In genomic region chr2:88632569-88632968, GRCh38 we compare ENCODE assay signal across 32 cellular contexts. TPM values are rescaled to one million over a fixed set of nuclear protein-coding genes. Genes with fewer than 3 reads are reported as not detected.
A peak's percentile ranks its signal among the peaks of the same experiment; 100 is the strongest.
DNase-seq lines count a peak whose midpoint lies in the region; ATAC-seq, FAIRE-seq and TF ChIP-seq lines count a peak whose summit lies in the region.
"Had no signal": no experiment of that assay in that cellular context is flagged by ENCODE, and none has a peak within 500 bp of the region (broad histone marks: within the 10 kb centered on the region; RNA-seq: fewer than 3 reads in every experiment).

No MANE protein-coding gene starts in this region.

- TF ChIP-seq EP300 in K562 (IDR thresholded peaks at IDR 0.05; ENCODE audit: low read length): no peak
- no peak for TF ChIP-seq EP300 in H1 (IDR thresholded peaks at IDR 0.05; ENCODE audit: borderline replicate concordance in 1 of 2, low read depth in 2 of 2, low read length in 2 of 2)

- H3K27me3 ChIP-seq in K562 (ENCODE audit: control insufficient read depth in 2 of 2, insufficient read depth in 2 of 2, low read length in 2 of 2) (no peaks in the 10 kb centered on the region), H1 (replicated peaks in 1 of 4; ENCODE audit: control insufficient read depth in 3 of 4, extremely low read depth in 1 of 4, insufficient read depth in 3 of 4, low read length in 3 of 4) (no peaks in the 10 kb centered on the region)
- no peaks in the 10 kb centered on the region for H3K27me3 ChIP-seq in CD8-positive, alpha-beta T cell (ENCODE audit: insufficient read depth, low read length)
- H3K27me3 ChIP-seq: BE2C, BLaER1 had no signal

- no peaks in the 10 kb centered on the region for H4K20me1 ChIP-seq in K562 (replicated peaks; ENCODE audit: control insufficient read depth, insufficient read depth, low read length)
- no peaks in the 10 kb centered on the region for H4K20me1 ChIP-seq in H1 (replicated peaks in 1 of 2; ENCODE audit: control insufficient read depth in 1 of 2, insufficient read depth in 2 of 2, low read length in 2 of 2)
- H4K20me1 ChIP-seq: BLaER1; BLaER1 treated with 17β-estradiol and CSF1 and Interleukin-3, amounts not matched to agents 10 nM and 100 nM had no signal

- H4K5ac ChIP-seq in H1 (ENCODE audit: insufficient read length, low read depth, low read length): no peak overlapping the region

- H2BK20ac ChIP-seq in H1 (ENCODE audit: low read length): peak overlapping the region; percentile 2; the same call in 1 of the 2 replicates

- H3K4ac ChIP-seq in H1 (replicated peaks; ENCODE audit: insufficient read length, low read depth, low read length): no peak overlapping the region

- H3K4me1 ChIP-seq in K562 (replicated peaks in 1 of 2; ENCODE audit: control insufficient read depth in 2 of 2, insufficient read depth in 2 of 2, low read length in 2 of 2) (peaks cover 7 to 13% of the 10 kb centered on the region in 2 experiments; a peak in 4 of 5 replicates), H1 (replicated peaks in 1 of 4; ENCODE audit: control insufficient read depth in 3 of 4, insufficient read depth in 4 of 4, low read length in 3 of 4) (peaks cover 5 to 28% (median 16%) of the 10 kb centered on the region in 4 experiments; a peak in 6 of 7 replicates)
- H3K4me1 ChIP-seq in CD8-positive, alpha-beta T cell (ENCODE audit: insufficient read depth, low read length): peaks cover 8% of the 10 kb centered on the region
- H3K4me1 ChIP-seq: BE2C had no signal

- H2AFZ ChIP-seq in K562 (ENCODE audit: low read depth, low read length) (no peak overlapping the region; the same call in 1 of the 2 replicates), H1 (ENCODE audit: low read length) (no peak overlapping the region)

- in situ Hi-C loops in K562 (cut with MboI): no loop called here

- intact Hi-C loops in K562 (cut with micrococcal nuclease): no loop called here
- intact Hi-C loops in CD8-positive, alpha-beta T cell (cut with DNase I, micrococcal nuclease): no loop called here

- H3K56ac ChIP-seq in H1 (replicated peaks; ENCODE audit: insufficient read length, low read depth, low read length): no peak overlapping the region

- no peaks in the 10 kb centered on the region for H3K27me3 Mint-ChIP-seq in activated T-cell treated with anti-CD3 and anti-CD28 coated beads, Interleukin-2, amount 50 U/mL, for 72 hours (ENCODE audit: low read depth)
- H3K27me3 Mint-ChIP-seq in CD8-positive, alpha-beta T cell (ENCODE audit: low read depth): no peaks in the 10 kb centered on the region
- H3K27me3 Mint-ChIP-seq: CD8-positive, alpha-beta memory T cell had no signal

- CTCF ChIA-PET in K562 (lab: Yijun Ruan, JAX; ENCODE audit: low intra/inter-chr PET ratio) (interaction anchor here (0.6 kb wide), 1 partner anchor 117 kb away, joined by 4 read pairs; no protein-coding TSS in a partner anchor), H1 (lab: Charles Lee; ENCODE audit: partially characterized antibody) (interaction anchor here (1.1 to 3.8 kb wide), 4 partner anchors 37 to 203 kb away, joined by 3 to 24 read pairs (median 4); no protein-coding TSS in a partner anchor)
- CTCF ChIA-PET in CD8-positive, alpha-beta T cell (lab: Charles Lee): no interaction called here

- H3K14ac ChIP-seq in H1 (ENCODE audit: insufficient read length): no peak overlapping the region

- peaks cover 5% of the 10 kb centered on the region; the same call in 1 of the 2 replicates for H3K23me2 ChIP-seq in H1 (ENCODE audit: low read depth, low read length)

- TF ChIP-seq POLR2A in K562 (conservative IDR thresholded peaks at IDR 0.05) (no peak), H1 (IDR thresholded peaks at IDR 0.05; ENCODE audit: control extremely low read depth in 1 of 2, low read depth in 2 of 2, low read length in 2 of 2) (no peak)

- no peak overlapping the region for H4K8ac ChIP-seq in H1 (ENCODE audit: extremely low read depth, insufficient read depth, low read length)

- no peak for TF ChIP-seq CTCF in K562 (IDR thresholded peaks at IDR 0.05 in 2 of 3, conservative IDR thresholded peaks at IDR 0.05 in 1 of 3; ENCODE audit: insufficient read depth in 2 of 3, low read depth in 1 of 3, low read length in 3 of 3)
- TF ChIP-seq CTCF in H1 (IDR thresholded peaks at IDR 0.05; ENCODE audit: control extremely low read depth in 1 of 3, insufficient read depth in 1 of 3, low read depth in 1 of 3, low read length in 3 of 3): no peak
- TF ChIP-seq CTCF in CD8-positive, alpha-beta T cell (IDR thresholded peaks at IDR 0.05): no peak

- H3K9me3 ChIP-seq in K562 (replicated peaks; ENCODE audit: control insufficient read depth, insufficient read depth, low read depth, low read length) (no peaks in the 10 kb centered on the region), H1 (ENCODE audit: insufficient read depth in 2 of 2, low read depth in 1 of 2, low read length in 1 of 2) (no peaks in the 10 kb centered on the region)
- no peaks in the 10 kb centered on the region for H3K9me3 ChIP-seq in CD8-positive, alpha-beta T cell (ENCODE audit: low read length)
- H3K9me3 ChIP-seq: A549, BE2C, BLaER1, Caco-2 had no signal

- 24% methylated on average over 1 of the region's 3 CpGs for WGBS in K562 (ENCODE audit: insufficient coverage, low coverage, missing lambda C conversion rate)
- WGBS in H1 (ENCODE audit: extremely low coverage in 1 of 2, insufficient coverage in 1 of 2, insufficient read length in 1 of 2, insufficient replicate concordance in 2 of 2, low coverage in 1 of 2, low lambda C conversion rate in 2 of 2, missing lambda C conversion rate in 1 of 2), 2 experiments: 92% methylated on average over 1 of the region's 3 CpGs; no CpG with 5 or more reads in 1 of the 2 experiments

- no peak overlapping the region for H3K27ac Mint-ChIP-seq in activated T-cell treated with anti-CD3 and anti-CD28 coated beads, Interleukin-2, amount 50 U/mL, for 72 hours
- H3K27ac Mint-ChIP-seq in CD8-positive, alpha-beta T cell: no peak overlapping the region
- H3K27ac Mint-ChIP-seq: B cell; CD4-positive, alpha-beta memory T cell; CD4-positive, alpha-beta T cell; CD4-positive, CD25-positive, alpha-beta regulatory T cell; CD8-positive, alpha-beta memory T cell had no signal

- H3K23ac ChIP-seq in H1 (ENCODE audit: insufficient read length): no peak overlapping the region

- no peak overlapping the region for H3K9ac ChIP-seq in K562 (ENCODE audit: insufficient read depth in 1 of 2, low read depth in 2 of 2, low read length in 2 of 2)
- no peak overlapping the region for H3K9ac ChIP-seq in H1 (replicated peaks in 1 of 4; ENCODE audit: extremely low read depth in 1 of 4, low read depth in 3 of 4, low read length in 3 of 4)
- H3K9ac ChIP-seq: BLaER1; BLaER1 treated with 17β-estradiol and CSF1 and Interleukin-3, amounts not matched to agents 10 nM and 100 nM had no signal

- H3K27ac ChIP-seq in K562 (ENCODE audit: extremely low read depth, low read depth, low read length): no peak overlapping the region
- no peak overlapping the region for H3K27ac ChIP-seq in H1 (ENCODE audit: low read depth, low read length)
- no peak overlapping the region for H3K27ac ChIP-seq in CD8-positive, alpha-beta T cell (ENCODE audit: low read depth, low read length)
- H3K27ac ChIP-seq: 22Rv1; A549; BLaER1; BLaER1 treated with 17β-estradiol and CSF1 and Interleukin-3, amounts not matched to agents 10 nM and 100 nM; C4-2B had no signal

- no peaks in the 10 kb centered on the region for H3K36me3 Mint-ChIP-seq in activated T-cell treated with anti-CD3 and anti-CD28 coated beads, Interleukin-2, amount 50 U/mL, for 72 hours (ENCODE audit: insufficient read depth in 2 of 2)
- H3K36me3 Mint-ChIP-seq in CD8-positive, alpha-beta T cell: no peaks in the 10 kb centered on the region
- H3K36me3 Mint-ChIP-seq: CD14-positive monocyte; CD4-positive, alpha-beta memory T cell; CD4-positive, CD25-positive, alpha-beta regulatory T cell; CD8-positive, alpha-beta memory T cell had no signal

- FAIRE-seq in K562 (lab: Jason Lieb, UNC): no peak
- FAIRE-seq in H1 (lab: Jason Lieb, UNC): no peak
- FAIRE-seq: A204.1, A549, D721Med had no signal

- no peaks in the 10 kb centered on the region for H3K79me1 ChIP-seq in H1 (ENCODE audit: low read depth, low read length)

- H2BK15ac ChIP-seq in H1 (ENCODE audit: low read length): no peak overlapping the region

- no peak overlapping the region for H3K18ac ChIP-seq in H1 (ENCODE audit: extremely low read depth, low read length)

- H2BK5ac ChIP-seq in H1 (ENCODE audit: low read depth, low read length): no peak overlapping the region

- H3K4me2 ChIP-seq in K562 (ENCODE audit: insufficient read depth, low read length) (no peak overlapping the region), H1 (ENCODE audit: insufficient read depth in 1 of 2, low read depth in 2 of 2, low read length in 2 of 2) (no peak overlapping the region)
- H3K4me2 ChIP-seq: A549; BLaER1; BLaER1 treated with 17β-estradiol and CSF1 and Interleukin-3, amounts not matched to agents 10 nM and 100 nM had no signal

- no peak overlapping the region for H4K91ac ChIP-seq in H1 (replicated peaks; ENCODE audit: insufficient read length, low read length)

- H3K4me3 ChIP-seq in K562 (no peak overlapping the region), H1 (ENCODE audit: extremely low read depth in 1 of 4, insufficient read depth in 2 of 4, low read depth in 3 of 4, low read length in 4 of 4) (no peak overlapping the region)
- H3K4me3 ChIP-seq in CD8-positive, alpha-beta T cell (ENCODE audit: low read depth, low read length): no peak overlapping the region
- H3K4me3 ChIP-seq: A549; BLaER1; BLaER1 treated with 17β-estradiol and CSF1 and Interleukin-3, amounts not matched to agents 10 nM and 100 nM had no signal

- no peaks in the 10 kb centered on the region for H3K36me3 ChIP-seq in K562 (ENCODE audit: control insufficient read depth, insufficient read depth, low read length)
- no peaks in the 10 kb centered on the region for H3K36me3 ChIP-seq in H1 (ENCODE audit: control insufficient read depth in 2 of 4, insufficient read depth in 4 of 4, low read length in 3 of 4)
- no peaks in the 10 kb centered on the region for H3K36me3 ChIP-seq in CD8-positive, alpha-beta T cell (ENCODE audit: insufficient read depth, low read length)
- H3K36me3 ChIP-seq: BE2C; BLaER1; BLaER1 treated with 17β-estradiol and CSF1 and Interleukin-3, amounts not matched to agents 10 nM and 100 nM had no signal

- POLR2A ChIA-PET in K562 (lab: Yijun Ruan, JAX): no interaction called here
- POLR2A ChIA-PET in H1 (lab: Charles Lee; ENCODE audit: partially characterized antibody): no interaction called here
- POLR2A ChIA-PET in CD8-positive, alpha-beta T cell (lab: Charles Lee): no interaction called here

- H2AK5ac ChIP-seq in H1 (ENCODE audit: low read depth, low read length): no peak overlapping the region

- H3K79me2 ChIP-seq in K562 (ENCODE audit: control insufficient read depth, insufficient read depth, low read length): peaks cover 11% of the 10 kb centered on the region
- H3K79me2 ChIP-seq in H1 (ENCODE audit: control insufficient read depth in 1 of 2, insufficient read depth in 2 of 2, low read length in 2 of 2): no peaks in the 10 kb centered on the region

- peak overlapping the region; percentile 8 for H2BK120ac ChIP-seq in H1 (replicated peaks; ENCODE audit: low read depth, low read length)

- H3K4me3 Mint-ChIP-seq in activated T-cell treated with anti-CD3 and anti-CD28 coated beads, Interleukin-2, amount 50 U/mL, for 72 hours: no peak overlapping the region
- no peak overlapping the region for H3K4me3 Mint-ChIP-seq in CD8-positive, alpha-beta T cell
- H3K4me3 Mint-ChIP-seq: B cell; CD14-positive monocyte; CD4-positive, alpha-beta memory T cell; CD4-positive, alpha-beta T cell; CD4-positive, CD25-positive, alpha-beta regulatory T cell; CD8-positive, alpha-beta memory T cell had no signal

- no peaks in the 10 kb centered on the region for H3K9me1 ChIP-seq in K562 (ENCODE audit: control insufficient read depth, insufficient read depth, low read length)

- TF ChIP-seq RAD21 in K562 (CRISPR knock-in tag; conservative IDR thresholded peaks at IDR 0.05 in 1 of 2, IDR thresholded peaks at IDR 0.05 in 1 of 2): no peak
- TF ChIP-seq RAD21 in H1 (IDR thresholded peaks at IDR 0.05 in 1 of 2, conservative IDR thresholded peaks at IDR 0.05 in 1 of 2; ENCODE audit: low read depth in 2 of 2, low read length in 2 of 2): no peak

- ATAC-seq in K562: no peak
- ATAC-seq in activated T-cell treated with anti-CD3 and anti-CD28 coated beads, Interleukin-2, amount 50 U/mL, for 72 hours (replicated peaks in 1 of 2): no peak
- no peak for ATAC-seq in CD8-positive, alpha-beta T cell
- ATAC-seq: A549 had no signal

- H3K9me3 Mint-ChIP-seq in activated T-cell treated with anti-CD3 and anti-CD28 coated beads, Interleukin-2, amount 50 U/mL, for 72 hours: no peaks in the 10 kb centered on the region
- no peaks in the 10 kb centered on the region for H3K9me3 Mint-ChIP-seq in CD8-positive, alpha-beta T cell
- H3K9me3 Mint-ChIP-seq: CD4-positive, alpha-beta T cell; CD8-positive, alpha-beta memory T cell had no signal

- peak overlapping the region; percentile 56; the same call in 1 of the 2 replicates for H2BK12ac ChIP-seq in H1 (ENCODE audit: low read depth, low read length)

- peaks cover 12% of the 10 kb centered on the region for H3K4me1 Mint-ChIP-seq in activated T-cell treated with anti-CD3 and anti-CD28 coated beads, Interleukin-2, amount 50 U/mL, for 72 hours (ENCODE audit: low read depth)
- peaks cover 5% of the 10 kb centered on the region for H3K4me1 Mint-ChIP-seq in CD8-positive, alpha-beta T cell (ENCODE audit: low read depth)
- H3K4me1 Mint-ChIP-seq: CD14-positive monocyte had no signal

- BruUV-seq in K562 (replicated peaks; lab: Mats Ljungman, UMichigan): no TSS peak

- DNase-seq in K562 (ENCODE audit: extremely low read depth in 1 of 4, low spot score in 3 of 4): no peak
- no peak for DNase-seq in H1 (ENCODE audit: low read depth in 1 of 2, low spot score in 2 of 2)
- DNase-seq in activated T-cell treated with anti-CD3 and anti-CD28 coated beads, Interleukin-2, amount 50 U/mL, for 72 hours: no peak
- no peak for DNase-seq in CD8-positive, alpha-beta T cell
- DNase-seq: 8988T; ACHN; AML-193; BE2C; C1 segment of cervical spinal cord; Caco-2; Calu3; CD4-positive, alpha-beta memory T cell; CD4-positive, alpha-beta T cell; CD4-positive, CD25-positive, alpha-beta regulatory T cell; CD8-positive, alpha-beta memory T cell; COR-L47; DMS 273 treated with DMSO at 0.1 percent for 48 hours; DMS153; DMS53; DMS79; DMS79 treated with DMSO at 0.1 percent for 48 hours; DND-41; EL had no signal

RNA-seq across cellular contexts. Expression of gene EIF2AK3, which starts 5.3 kb away (rescaled TPM):
- 11.0 and 50.4 TPM in 2 replicates for total RNA-seq in K562 (2011; cell fraction: chromatin; rRNA removed; ENCODE audit: low replicate concordance)
- 13.0 and 13.6 TPM in 2 replicates for total RNA-seq in K562 (2011; cell fraction: nucleolus; rRNA removed)
- total RNA-seq in K562 (2011; cell fraction: nucleoplasm; rRNA removed): 19.3 and 21.9 TPM in 2 replicates
- total RNA-seq in K562 (2014; rRNA removed) (7.1 and 9.3 TPM in 2 replicates), K562 (2014; rRNA removed; fragmentation: Illumina TruSeq; extraction: Trizol) (11.6 and 14.7 TPM in 2 replicates), K562 (2015; rRNA removed; fragmentation: Illumina TruSeq; extraction: Trizol) (10.3 and 13.1 TPM in 2 replicates), K562 (2021) (5.9 and 7.4 TPM in 2 replicates)
- polyA plus RNA-seq in K562 (2011; rRNA removed) (6.3 and 7.5 TPM in 2 replicates), K562 (2014; fragmentation: Illumina TruSeq; extraction: Trizol) (7.3 and 9.8 TPM in 2 replicates), K562 (2014; fragmentation: Nextera tagmentation; extraction: Ambion mirVana) (1 to 10 TPM; 1.7 to 2.2 TPM), K562 (2014; rRNA removed) (3.2 and 7.7 TPM in 2 replicates), H1 (2011; rRNA removed) (3.3 and 5.8 TPM in 2 replicates)
- 1.5 and 3.2 TPM in 2 replicates for polyA plus RNA-seq in K562 (2011; cell fraction: cytosol; rRNA removed)
- 6.9 and 8.7 TPM in 2 replicates for polyA plus RNA-seq in K562 (2011; cell fraction: nucleus; rRNA removed)
- polyA plus RNA-seq in K562 (2012): 6.0 and 9.5 TPM in 2 replicates
- polyA minus RNA-seq in K562 (2011; rRNA and poly(A)+ RNA removed): 23.6 and 24.8 TPM in 2 replicates
- 5.6 and 7.8 TPM in 2 replicates for polyA minus RNA-seq in K562 (2011; cell fraction: cytosol; rRNA and poly(A)+ RNA removed)
- polyA minus RNA-seq in K562 (2011; cell fraction: nucleus; rRNA and poly(A)+ RNA removed): 7.0 and 11.0 TPM in 2 replicates
- total RNA-seq in H1 (2021; fragmentation: NEBNext Ultra II Directional; extraction: Animal tissue kit (Norgen Biotek cat#: 25700)): 22.7 and 22.8 TPM in 2 replicates
- polyA plus RNA-seq in H1 (2011; cell fraction: cytosol; rRNA removed): 5.4 TPM
- 4.2 TPM for polyA plus RNA-seq in H1 (2011; cell fraction: nucleus; rRNA removed)
- 13.0 to 21.6 TPM (median 15.6 TPM) in 4 replicates for polyA plus RNA-seq in H1 (2012, experiment 1 of 2)
- 0.98 TPM for polyA plus RNA-seq in H1 (2012, experiment 2 of 2)
- 22.0 TPM for polyA plus RNA-seq in H1 (2013, experiment 1 of 2)
- 25.2 TPM for polyA plus RNA-seq in H1 (2013, experiment 2 of 2)
- polyA minus RNA-seq in H1 (2011; rRNA and poly(A)+ RNA removed): 9.5 and 23.6 TPM in 2 replicates
- polyA minus RNA-seq in H1 (2011; cell fraction: cytosol; rRNA and poly(A)+ RNA removed): 8.9 TPM
- 16.7 TPM for polyA minus RNA-seq in H1 (2011; cell fraction: nucleus; rRNA and poly(A)+ RNA removed)
- total RNA-seq in activated T-cell treated with anti-CD3 and anti-CD28 coated beads, Interleukin-2, amount 50 U/mL, for 72 hours: 10 to 100 TPM; 21.6 to 21.8 TPM
- 10 to 100 TPM; 44.8 to 51.6 TPM for total RNA-seq in CD8-positive, alpha-beta T cell

RNA-seq across cellular contexts. Expression of gene RPIA, which starts 58.9 kb away (rescaled TPM):
- 5.5 and 6.6 TPM in 2 replicates for total RNA-seq in K562 (2011; cell fraction: chromatin; rRNA removed; ENCODE audit: low replicate concordance)
- total RNA-seq in K562 (2011; cell fraction: nucleolus; rRNA removed): 7.0 and 7.8 TPM in 2 replicates
- 8.7 and 10.4 TPM in 2 replicates for total RNA-seq in K562 (2011; cell fraction: nucleoplasm; rRNA removed)
- 10.0 and 11.3 TPM in 2 replicates for total RNA-seq in K562 (2014; rRNA removed)
- 23.9 and 25.8 TPM in 2 replicates for total RNA-seq in K562 (2014; rRNA removed; fragmentation: Illumina TruSeq; extraction: Trizol)
- 19.9 and 22.9 TPM in 2 replicates for total RNA-seq in K562 (2015; rRNA removed; fragmentation: Illumina TruSeq; extraction: Trizol)
- total RNA-seq in K562 (2021): 40.4 and 41.2 TPM in 2 replicates
- 17.4 and 30.2 TPM in 2 replicates for polyA plus RNA-seq in K562 (2011; rRNA removed)
- 16.3 and 18.5 TPM in 2 replicates for polyA plus RNA-seq in K562 (2011; cell fraction: cytosol; rRNA removed)
- polyA plus RNA-seq in K562 (2011; cell fraction: nucleus; rRNA removed): 8.4 and 10.7 TPM in 2 replicates
- polyA plus RNA-seq in K562 (2012): 20.4 and 34.0 TPM in 2 replicates
- 37.2 and 37.4 TPM in 2 replicates for polyA plus RNA-seq in K562 (2014; fragmentation: Illumina TruSeq; extraction: Trizol)
- polyA plus RNA-seq in K562 (2014; fragmentation: Nextera tagmentation; extraction: Ambion mirVana): 10 to 100 TPM in 1 of 2 experiments, 1 to 10 TPM in 1; 7.8 to 15.1 TPM
- polyA plus RNA-seq in K562 (2014; rRNA removed): 36.8 and 43.3 TPM in 2 replicates
- 23.2 and 31.5 TPM in 2 replicates for polyA minus RNA-seq in K562 (2011; rRNA and poly(A)+ RNA removed)
- 4.6 and 13.6 TPM in 2 replicates for polyA minus RNA-seq in K562 (2011; cell fraction: cytosol; rRNA and poly(A)+ RNA removed)
- 6.1 and 7.0 TPM in 2 replicates for polyA minus RNA-seq in K562 (2011; cell fraction: nucleus; rRNA and poly(A)+ RNA removed)
- total RNA-seq in H1 (2021; fragmentation: NEBNext Ultra II Directional; extraction: Animal tissue kit (Norgen Biotek cat#: 25700)): 24.0 and 26.7 TPM in 2 replicates
- 9.1 and 13.1 TPM in 2 replicates for polyA plus RNA-seq in H1 (2011; rRNA removed)
- 16.0 TPM for polyA plus RNA-seq in H1 (2011; cell fraction: cytosol; rRNA removed)
- 7.2 TPM for polyA plus RNA-seq in H1 (2011; cell fraction: nucleus; rRNA removed)
- 17.9 to 21.7 TPM (median 20.8 TPM) in 4 replicates for polyA plus RNA-seq in H1 (2012, experiment 1 of 2)
- polyA plus RNA-seq in H1 (2012, experiment 2 of 2): 5.2 TPM
- 12.3 TPM for polyA plus RNA-seq in H1 (2013, experiment 1 of 2)
- polyA plus RNA-seq in H1 (2013, experiment 2 of 2): 12.0 TPM
- 11.2 and 12.6 TPM in 2 replicates for polyA minus RNA-seq in H1 (2011; rRNA and poly(A)+ RNA removed)
- 5.6 TPM for polyA minus RNA-seq in H1 (2011; cell fraction: cytosol; rRNA and poly(A)+ RNA removed)
- 8.8 TPM for polyA minus RNA-seq in H1 (2011; cell fraction: nucleus; rRNA and poly(A)+ RNA removed)
- total RNA-seq in activated T-cell treated with anti-CD3 and anti-CD28 coated beads, Interleukin-2, amount 50 U/mL, for 72 hours: 10 to 100 TPM; 32.3 to 43.8 TPM
- 10 to 100 TPM; 26.5 to 27.5 TPM for total RNA-seq in CD8-positive, alpha-beta T cell
